ENCODE assay signal across 10 cellular contexts in the genomic region with DNA sequence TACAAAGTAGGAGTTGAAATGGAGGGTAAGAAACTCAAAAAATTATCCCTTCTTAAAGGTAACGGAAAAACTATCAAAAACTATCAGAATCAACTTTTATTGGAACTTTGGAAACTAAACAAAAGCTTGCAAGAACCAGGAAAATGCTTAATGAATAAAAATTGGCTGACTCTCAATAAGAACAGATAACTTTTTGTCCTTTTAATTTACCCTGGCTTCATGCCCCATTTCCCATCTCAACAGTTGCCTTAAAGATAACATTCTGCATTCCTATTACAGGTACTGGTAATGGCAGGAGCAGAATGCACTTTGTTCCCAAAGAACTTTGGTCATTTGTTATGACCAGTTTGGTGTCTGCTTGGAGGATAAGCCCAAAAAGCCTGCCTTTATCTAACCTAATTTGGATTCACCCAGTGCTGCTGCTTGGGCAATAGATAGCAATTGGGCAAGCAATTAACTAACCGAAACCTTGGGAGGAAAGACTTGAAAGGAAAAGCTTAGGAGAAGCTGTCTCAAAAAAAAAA. TPM values are rescaled to one million over a fixed set of nuclear protein-coding genes. Genes with fewer than 3 reads are reported as not detected.
"Had no signal": no experiment of that assay in that cellular context is flagged by ENCODE, and none has a peak within 500 bp of the region (broad histone marks: within the 10 kb centered on the region; RNA-seq: fewer than 3 reads in every experiment).

No MANE protein-coding gene starts in this region.

- H2AFZ ChIP-seq: GM23338 had no signal

- H3K27ac ChIP-seq: HL-60 had no signal

- DNase-seq: H9, HCEC 1CT, HFFc6, IMR-90 had no signal

- ATAC-seq: GM23338, K562 had no signal

- H3K4me3 ChIP-seq: GM23338, K562 had no signal

- H3K4me2 ChIP-seq: GM23338 had no signal

- FAIRE-seq: H1, H54, K562 had no signal

RNA-seq across cellular contexts. Expression of gene CH25H, which starts 17.8 kb away (rescaled TPM):
- total RNA-seq: HT1080, K562 had no signal
- polyA plus RNA-seq: K562 had no signal
